In the genomic region with DNA sequence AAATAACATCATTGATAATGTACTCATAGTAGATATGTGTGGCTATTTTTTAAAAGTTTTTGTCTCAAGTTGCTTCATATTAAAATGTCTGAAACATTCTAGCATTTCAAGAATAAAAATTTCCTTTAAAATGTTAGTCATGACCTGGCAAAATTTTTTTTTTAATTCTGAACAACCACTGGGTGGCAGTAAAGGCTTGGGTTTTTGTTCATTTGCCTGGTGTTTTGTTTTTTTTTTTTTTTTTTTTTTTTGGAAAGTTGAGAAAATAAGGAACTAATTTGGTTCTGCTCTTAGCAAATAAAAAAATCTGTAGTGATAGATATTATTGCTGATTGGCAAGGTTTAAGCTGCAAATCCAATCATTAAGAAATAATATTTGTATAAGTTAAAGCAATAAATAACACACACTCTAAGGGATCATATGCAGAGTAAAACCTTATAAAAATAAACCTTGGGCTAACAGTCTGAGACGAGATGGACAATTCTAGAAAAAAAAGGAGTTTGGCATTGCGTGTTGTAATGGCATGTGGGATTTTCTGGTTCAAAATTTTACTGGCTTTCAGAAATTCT, we compare ENCODE assay signal across 7 cellular contexts.
DNase-seq lines count a peak whose midpoint lies in the region; FAIRE-seq and TF ChIP-seq lines count a peak whose summit lies in the region.

No MANE protein-coding gene starts in this region.

- H3K9me3 ChIP-seq in tibial nerve: no peaks in the 10 kb centered on the region

- WGBS in tibial nerve, 2 donors: 11 to 21% methylated on average over 2 of the region's 2 CpGs

- no peak for FAIRE-seq in D721Med (lab: Jason Lieb, UNC)

- DNase-seq in D721Med (ENCODE audit: insufficient read length, low spot score) (no peak), HEK293T (ENCODE audit: extremely low spot score) (peak; percentile 20), SK-MEL-5 (ENCODE audit: low read depth, low spot score) (peak; percentile 70), glomerular endothelial cell (ENCODE audit: extremely low read depth, low read depth, low spot score) (peak; percentile 10), tibial nerve (ENCODE audit: low spot score in 2 of 2) (no peak), mucosa of gallbladder (ENCODE audit: low spot score) (no peak)
- DNase-seq in activated CD8-positive, alpha-beta memory T cell treated with anti-CD3 and anti-CD28 coated beads, Interleukin-2, amount 50 U/mL, for 4 hours: no peak

- in situ Hi-C loops in SK-MEL-5 (cut with HindIII; ENCODE audit: low pct_unique_long_range_greater_than_20kb, low sequenced_read_pairs): no loop called here

- no peaks in the 10 kb centered on the region for H3K36me3 ChIP-seq in tibial nerve

- CTCF ChIA-PET in HEK293T (lab: Yijun Ruan, JAX): interaction anchor here (0.6 kb wide), 1 partner anchor 347 kb away, joined by 3 read pairs; no protein-coding TSS in a partner anchor

- H3K4me3 ChIP-seq in tibial nerve: no peak overlapping the region

- POLR2A ChIA-PET in HEK293T (lab: Yijun Ruan, JAX): no interaction called here

- H3K4me1 ChIP-seq in tibial nerve: no peaks in the 10 kb centered on the region

- H3K27me3 ChIP-seq in tibial nerve: no peaks in the 10 kb centered on the region

- no peak for TF ChIP-seq POLR2A in tibial nerve (IDR thresholded peaks at IDR 0.05)

- TF ChIP-seq CTCF in D721Med (IDR thresholded peaks at IDR 0.05; ENCODE audit: insufficient read depth, missing control alignments): peak; percentile 46
- TF ChIP-seq CTCF in tibial nerve (IDR thresholded peaks at IDR 0.05): peak in 4 of 5 experiments; percentile 37 to 45 (median 44)

- H3K27ac ChIP-seq in tibial nerve: no peak overlapping the region

- no peak for TF ChIP-seq EP300 in tibial nerve (IDR thresholded peaks at IDR 0.05)

TF ChIP-seq in HEK293T, 16 proteins besides CTCF, POLR2A, EP300 and RAD21:
- TF ChIP-seq FOXK2 (IDR thresholded peaks at IDR 0.05): no peak
- TF ChIP-seq ZNF384 (IDR thresholded peaks at IDR 0.05): peak; percentile 98

Comparison
In these comparisons a context has a peak if more than half of its experiments do, and no peak if none do; other contexts are left out.
1. DNase-seq: peak in HEK293T (single experiment), SK-MEL-5 (single experiment) and glomerular endothelial cell (single experiment); none in D721Med (single experiment), tibial nerve (0 of 2), mucosa of gallbladder (single experiment) and activated CD8-positive, alpha-beta memory T cell treated with anti-CD3 and anti-CD28 coated beads, Interleukin-2, amount 50 U/mL, for 4 hours (single experiment).